ENCODE assay signal across 33 cellular contexts in the genomic region with DNA sequence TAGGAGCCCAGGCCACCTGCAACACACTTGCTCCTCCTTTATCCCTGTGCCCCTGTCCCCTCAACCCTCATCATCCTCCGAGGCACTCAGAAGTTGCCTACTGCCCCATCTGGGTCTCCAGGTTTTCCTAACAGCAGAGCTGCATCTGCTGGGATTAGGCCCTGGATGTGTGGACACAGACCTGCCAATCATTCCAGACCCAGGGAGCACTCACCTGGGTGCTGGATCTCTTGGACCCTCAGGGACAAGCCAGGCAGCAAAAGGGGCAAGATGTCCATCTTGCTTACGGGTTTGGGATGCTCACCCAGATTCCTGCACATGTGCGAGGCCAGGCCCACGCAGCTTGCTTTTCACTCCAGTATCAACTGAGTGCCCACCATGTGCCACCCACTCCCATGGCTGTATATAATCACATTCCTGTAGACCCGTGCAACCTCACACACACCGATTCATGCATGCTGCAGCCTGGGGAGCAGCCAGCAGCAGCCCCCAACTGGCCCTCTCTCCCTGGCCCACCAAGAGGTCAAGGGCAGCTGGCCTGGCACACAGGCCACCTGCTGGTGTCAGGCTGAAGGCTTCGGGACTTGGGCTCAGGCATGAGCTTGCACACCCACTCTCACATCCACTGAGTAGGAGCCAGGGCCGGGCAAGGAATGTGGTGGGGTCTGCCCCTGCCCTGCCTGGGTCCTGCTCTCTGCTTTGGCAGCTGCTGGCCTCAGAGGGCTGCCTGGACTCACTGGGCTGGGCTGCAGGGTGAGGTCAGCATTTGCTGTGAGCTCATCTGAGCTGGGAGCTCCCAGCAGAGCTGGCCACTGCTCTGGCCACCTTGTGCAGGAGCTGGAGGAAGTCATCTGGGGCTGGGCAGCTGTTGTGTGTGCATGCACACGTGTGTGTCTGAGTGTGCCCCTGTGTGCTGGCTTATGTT. TPM values are rescaled to one million over a fixed set of nuclear protein-coding genes. Genes with fewer than 3 reads are reported as not detected.
DNase-seq lines count a peak whose midpoint lies in the region; ATAC-seq, FAIRE-seq and TF ChIP-seq lines count a peak whose summit lies in the region.
"Had no signal": no experiment of that assay in that cellular context is flagged by ENCODE, and none has a peak within 500 bp of the region (broad histone marks: within the 10 kb centered on the region; RNA-seq: fewer than 3 reads in every experiment).

No MANE protein-coding gene starts in this region.

- H3K27me3 Mint-ChIP-seq in CD14-positive monocyte (ENCODE audit: low read depth in 3 of 3), result peaks cover 0 to under 1% (median 0%) of the 10 kb centered on the region in 3 donors
- H3K27me3 Mint-ChIP-seq in naive thymus-derived CD8-positive, alpha-beta T cell, result no peaks in the 10 kb centered on the region
- H3K27me3 Mint-ChIP-seq: activated CD4-positive, alpha-beta memory T cell treated with anti-CD3 and anti-CD28 coated beads for 36 hours; activated naive CD8-positive, alpha-beta T cell had no signal

- DNase-seq in CD14-positive monocyte (ENCODE audit: low spot score) (no peak), Karpas-422 (no peak), iris pigment epithelial cell (ENCODE audit: low read depth) (peak; percentile 41), osteoblast (ENCODE audit: insufficient read length, low spot score, missing footprints) (peak; percentile 89), D721Med (ENCODE audit: insufficient read length, low spot score) (no peak), psoas muscle (no peak)
- no peak for DNase-seq in naive thymus-derived CD8-positive, alpha-beta T cell
- DNase-seq in activated CD8-positive, alpha-beta memory T cell treated with anti-CD3 and anti-CD28 coated beads, Interleukin-2, amount 50 U/mL, for 48 hours, result no peak
- DNase-seq: activated CD4-positive, alpha-beta memory T cell treated with anti-CD3 and anti-CD28 coated beads for 36 hours; BE2C; Caco-2; DND-41; effector CD8-positive, alpha-beta T cell; erythroblast; foreskin melanocyte; KG1; left cardiac atrium; NCI-H1417 treated with DMSO at 0.1 percent for 48 hours; NCI-H2081 treated with DMSO at 0.1 percent for 48 hours; NCI-H226; occipital lobe; stomach; thyroid gland had no signal

- no peak overlapping the region for H3K4me3 Mint-ChIP-seq in CD14-positive monocyte
- H3K4me3 Mint-ChIP-seq in naive thymus-derived CD8-positive, alpha-beta T cell, result no peak overlapping the region
- H3K4me3 Mint-ChIP-seq: activated CD4-positive, alpha-beta memory T cell treated with anti-CD3 and anti-CD28 coated beads for 36 hours; activated naive CD8-positive, alpha-beta T cell; T-helper 1 cell treated with Interleukin-12 subunit alpha and Interleukin-12 subunit beta and Interleukin-4 antibody, amounts not matched to agents 30 μg/mL and 1 μg/mL, for 36 hours had no signal

- peaks cover 6% of the 10 kb centered on the region; the same call in 1 of the 2 replicates for H4K20me1 ChIP-seq in Karpas-422 (ENCODE audit: insufficient read depth, low read depth, low read length)
- H4K20me1 ChIP-seq in osteoblast (ENCODE audit: insufficient read depth, low read length), result peaks cover 11% of the 10 kb centered on the region

- H3K79me2 ChIP-seq in Karpas-422 (ENCODE audit: low read length) (peaks cover 94% of the 10 kb centered on the region), osteoblast (ENCODE audit: insufficient read depth, low read length) (peaks cover 12% of the 10 kb centered on the region)

- H3K9me3 Mint-ChIP-seq in CD14-positive monocyte, result peaks cover 0 to 3% (median 0%) of the 10 kb centered on the region in 7 donors
- no peaks in the 10 kb centered on the region for H3K9me3 Mint-ChIP-seq in naive thymus-derived CD8-positive, alpha-beta T cell
- H3K9me3 Mint-ChIP-seq: activated CD4-positive, alpha-beta memory T cell treated with anti-CD3 and anti-CD28 coated beads for 36 hours; activated T-helper 2 cell treated with anti-CD3 and anti-CD28 coated beads, Interferon-gamma antibody, Interleukin-2, Interleukin-4, amounts not matched to agents 10 μg/mL and 5 μg/mL and 100 μg/mL, durations not matched to agents 14 hours and 24 hours and 36 hours; T-helper 1 cell treated with Interleukin-12 subunit alpha and Interleukin-12 subunit beta and Interleukin-4 antibody, amounts not matched to agents 30 μg/mL and 1 μg/mL, for 36 hours had no signal

- ATAC-seq in naive thymus-derived CD8-positive, alpha-beta T cell, result no peak
- no peak for ATAC-seq in psoas muscle
- ATAC-seq: left cardiac atrium had no signal

- H2AFZ ChIP-seq in Karpas-422 (ENCODE audit: low read length), result no peak overlapping the region
- H2AFZ ChIP-seq in osteoblast (ENCODE audit: low read length), result no peak overlapping the region

- H3K9me2 ChIP-seq in Karpas-422 (replicated peaks; ENCODE audit: insufficient read depth, low read length), result no peaks in the 10 kb centered on the region

- H3K9me3 ChIP-seq in Karpas-422 (ENCODE audit: low read length) (no peaks in the 10 kb centered on the region), osteoblast (ENCODE audit: low read depth, low read length) (no peaks in the 10 kb centered on the region), psoas muscle (no peaks in the 10 kb centered on the region)
- H3K9me3 ChIP-seq: A549, BE2C, Caco-2, stomach, thyroid gland had no signal

- WGBS in psoas muscle, 3 donors, result 62 to 75% (median 72%) methylated on average over 9 of the region's 9 CpGs

- FAIRE-seq in D721Med (lab: Jason Lieb, UNC), result no peak
- FAIRE-seq: A549, bronchial epithelial cell, colon, TTC549 had no signal

- POLR2A ChIA-PET in naive thymus-derived CD8-positive, alpha-beta T cell (lab: Charles Lee), result no interaction called here

- H3K4me2 ChIP-seq in Karpas-422 (ENCODE audit: low read depth, low read length, poor library complexity, severe bottlenecking), result peak overlapping the region; percentile 72
- no peak overlapping the region for H3K4me2 ChIP-seq in osteoblast (ENCODE audit: insufficient read depth, low read length)
- H3K4me2 ChIP-seq: A549 had no signal

- H3K4me3 ChIP-seq in Karpas-422 (ENCODE audit: low read length) (no peak overlapping the region; the same call in 1 of the 2 replicates), osteoblast (ENCODE audit: insufficient read depth, low read length) (no peak overlapping the region), psoas muscle (no peak overlapping the region)
- H3K4me3 ChIP-seq: A549, SK-N-MC, skin epidermis, stomach, thyroid gland had no signal

- H3K36me3 ChIP-seq in Karpas-422 (ENCODE audit: insufficient read depth, low read length) (peaks cover 42% of the 10 kb centered on the region), osteoblast (ENCODE audit: insufficient read depth, low read length) (peaks cover 8% of the 10 kb centered on the region), psoas muscle (ENCODE audit: insufficient read depth in 1 of 2, low read depth in 1 of 2) (peaks cover 0 to 17% of the 10 kb centered on the region in 2 donors)
- H3K36me3 ChIP-seq: BE2C had no signal

- peak overlapping the region; percentile 53 to 83 (median 72) for H3K27ac Mint-ChIP-seq in CD14-positive monocyte
- peak overlapping the region in 3 of 10 donors; percentile 12 to 79 (median 52) for H3K27ac Mint-ChIP-seq in naive thymus-derived CD8-positive, alpha-beta T cell
- H3K27ac Mint-ChIP-seq: activated CD4-positive, alpha-beta memory T cell treated with anti-CD3 and anti-CD28 coated beads for 36 hours; activated naive CD8-positive, alpha-beta T cell; activated T-helper 2 cell treated with anti-CD3 and anti-CD28 coated beads, Interferon-gamma antibody, Interleukin-2, Interleukin-4, amounts not matched to agents 10 μg/mL and 5 μg/mL and 100 μg/mL, durations not matched to agents 14 hours and 24 hours and 36 hours; T-helper 1 cell treated with Interleukin-12 subunit alpha and Interleukin-12 subunit beta and Interleukin-4 antibody, amounts not matched to agents 30 μg/mL and 1 μg/mL, for 36 hours had no signal

- H3K4me1 Mint-ChIP-seq in CD14-positive monocyte, result peaks cover 88% of the 10 kb centered on the region
- H3K4me1 Mint-ChIP-seq in naive thymus-derived CD8-positive, alpha-beta T cell, result peaks cover 7 to 46% (median 18%) of the 10 kb centered on the region in 4 donors

- peaks cover 100% of the 10 kb centered on the region for H3K4me1 ChIP-seq in Karpas-422 (ENCODE audit: low read length)
- peaks cover 8% of the 10 kb centered on the region for H3K4me1 ChIP-seq in osteoblast (ENCODE audit: insufficient read depth, low read length)
- H3K4me1 ChIP-seq in psoas muscle, result no peaks in the 10 kb centered on the region
- H3K4me1 ChIP-seq: A549, BE2C had no signal

- peak overlapping the region; percentile 97 for H3K27ac ChIP-seq in Karpas-422 (ENCODE audit: low read length)
- no peak overlapping the region for H3K27ac ChIP-seq in osteoblast (ENCODE audit: low read depth, low read length)
- no peak overlapping the region for H3K27ac ChIP-seq in psoas muscle
- H3K27ac ChIP-seq: A549, RWPE1, SK-N-MC, skin epidermis, thyroid gland had no signal

- peak overlapping the region; percentile 69 for H3K9ac ChIP-seq in Karpas-422 (ENCODE audit: low read length)

- TF ChIP-seq CTCF in CD14-positive monocyte (IDR thresholded peaks at IDR 0.05), result no peak
- no peak for TF ChIP-seq CTCF in osteoblast (IDR thresholded peaks at IDR 0.05; ENCODE audit: extremely low read depth, low read depth, low read length)
- no peak for TF ChIP-seq CTCF in D721Med (IDR thresholded peaks at IDR 0.05; ENCODE audit: insufficient read depth, missing control alignments)
- TF ChIP-seq CTCF in psoas muscle (IDR thresholded peaks at IDR 0.05), result no peak

- H3K27me3 ChIP-seq in Karpas-422 (ENCODE audit: low read length) (no peaks in the 10 kb centered on the region), osteoblast (ENCODE audit: insufficient read depth, low read length) (no peaks in the 10 kb centered on the region), psoas muscle (ENCODE audit: insufficient read depth in 3 of 3, low read length in 2 of 3) (no peaks in the 10 kb centered on the region)
- H3K27me3 ChIP-seq: BE2C, stomach, thyroid gland had no signal

- intact Hi-C loops in CD14-positive monocyte (cut with micrococcal nuclease), result no loop called here
- intact Hi-C loops in psoas muscle (cut with DNase I), result no loop called here

- H3K36me3 Mint-ChIP-seq in CD14-positive monocyte, result peaks cover 63 to 90% of the 10 kb centered on the region in 2 donors
- H3K36me3 Mint-ChIP-seq in naive thymus-derived CD8-positive, alpha-beta T cell, result peaks cover 0 to 23% (median 0%) of the 10 kb centered on the region in 3 donors

RNA-seq across cellular contexts. Expression of a gene that starts 14.9 kb away (rescaled TPM):
- polyA plus RNA-seq in CD14-positive monocyte (100 to 1,000 TPM; 123 to 158 TPM), psoas muscle (1 to 10 TPM; 3.5 to 4.9 (median 3.9) TPM)
- 22.7 and 27.9 TPM in 2 replicates for total RNA-seq in Karpas-422 (2014; rRNA removed; shearing (Covaris generic); ENCODE audit: low replicate concordance)
- total RNA-seq in osteoblast (1.8 and 2.2 TPM in 2 replicates), psoas muscle (1 to 10 TPM; 3.2 to 8.4 (median 4.5) TPM)
- 10 to 100 TPM; 11.0 to 11.8 TPM for total RNA-seq in naive thymus-derived CD8-positive, alpha-beta T cell
- 10 to 100 TPM in 2 of 3 donors, 1 to 10 TPM in 1; 5.5 to 12.2 (median 10.4) TPM for polyA plus RNA-seq in naive thymus-derived CD8-positive, alpha-beta T cell

RNA-seq across cellular contexts. Expression of a gene that starts 45.6 kb away (rescaled TPM):
- 10 to 100 TPM; 25.6 to 34.9 TPM for polyA plus RNA-seq in CD14-positive monocyte
- 20.5 and 29.9 TPM in 2 replicates for total RNA-seq in Karpas-422 (2014; rRNA removed; shearing (Covaris generic); ENCODE audit: low replicate concordance)
- total RNA-seq in osteoblast, result 11.9 and 12.7 TPM in 2 replicates
- total RNA-seq in naive thymus-derived CD8-positive, alpha-beta T cell, result 10 to 100 TPM; 24.1 to 28.1 TPM
- polyA plus RNA-seq in naive thymus-derived CD8-positive, alpha-beta T cell, result 10 to 100 TPM; 16.4 to 26.3 (median 22.4) TPM
- 1 to 10 TPM; 5.7 to 8.8 (median 6.5) TPM for total RNA-seq in psoas muscle
- polyA plus RNA-seq in psoas muscle, result 10 to 100 TPM in 1 of 3 donors, 1 to 10 TPM in 2; 5.4 to 13.2 (median 8.1) TPM

Comparison
In these comparisons a context has a peak if more than half of its experiments do, and no peak if none do; other contexts are left out.
1. DNase-seq: peak in iris pigment epithelial cell (single experiment) and osteoblast (single experiment); none in CD14-positive monocyte (single experiment), Karpas-422 (single experiment), naive thymus-derived CD8-positive, alpha-beta T cell (0 of 10), activated CD8-positive, alpha-beta memory T cell treated with anti-CD3 and anti-CD28 coated beads, Interleukin-2, amount 50 U/mL, for 48 hours (single experiment), D721Med (single experiment) and psoas muscle (0 of 2).